Comparison of ENCODE assay signal across 1 cellular context in genomic region chr20:63000958-63001357, GRCh38.
TF ChIP-seq lines count a peak whose summit lies in the region.

No MANE protein-coding gene starts in this region.

TF ChIP-seq in WTC11, 78 proteins besides CTCF, POLR2A, EP300 and RAD21 (continued from another document):
- TF ChIP-seq, protein P1, sequence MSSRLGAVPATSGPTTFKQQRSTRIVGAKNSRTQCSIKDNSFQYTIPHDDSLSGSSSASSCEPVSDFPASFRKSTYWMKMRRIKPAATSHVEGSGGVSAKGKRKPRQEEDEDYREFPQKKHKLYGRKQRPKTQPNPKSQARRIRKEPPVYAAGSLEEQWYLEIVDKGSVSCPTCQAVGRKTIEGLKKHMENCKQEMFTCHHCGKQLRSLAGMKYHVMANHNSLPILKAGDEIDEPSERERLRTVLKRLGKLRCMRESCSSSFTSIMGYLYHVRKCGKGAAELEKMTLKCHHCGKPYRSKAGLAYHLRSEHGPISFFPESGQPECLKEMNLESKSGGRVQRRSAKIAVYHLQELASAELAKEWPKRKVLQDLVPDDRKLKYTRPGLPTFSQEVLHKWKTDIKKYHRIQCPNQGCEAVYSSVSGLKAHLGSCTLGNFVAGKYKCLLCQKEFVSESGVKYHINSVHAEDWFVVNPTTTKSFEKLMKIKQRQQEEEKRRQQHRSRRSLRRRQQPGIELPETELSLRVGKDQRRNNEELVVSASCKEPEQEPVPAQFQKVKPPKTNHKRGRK (CRISPR knock-in tag; IDR thresholded peaks at IDR 0.05; ENCODE audit: borderline replicate concordance) = no peak
- TF ChIP-seq, protein P2, sequence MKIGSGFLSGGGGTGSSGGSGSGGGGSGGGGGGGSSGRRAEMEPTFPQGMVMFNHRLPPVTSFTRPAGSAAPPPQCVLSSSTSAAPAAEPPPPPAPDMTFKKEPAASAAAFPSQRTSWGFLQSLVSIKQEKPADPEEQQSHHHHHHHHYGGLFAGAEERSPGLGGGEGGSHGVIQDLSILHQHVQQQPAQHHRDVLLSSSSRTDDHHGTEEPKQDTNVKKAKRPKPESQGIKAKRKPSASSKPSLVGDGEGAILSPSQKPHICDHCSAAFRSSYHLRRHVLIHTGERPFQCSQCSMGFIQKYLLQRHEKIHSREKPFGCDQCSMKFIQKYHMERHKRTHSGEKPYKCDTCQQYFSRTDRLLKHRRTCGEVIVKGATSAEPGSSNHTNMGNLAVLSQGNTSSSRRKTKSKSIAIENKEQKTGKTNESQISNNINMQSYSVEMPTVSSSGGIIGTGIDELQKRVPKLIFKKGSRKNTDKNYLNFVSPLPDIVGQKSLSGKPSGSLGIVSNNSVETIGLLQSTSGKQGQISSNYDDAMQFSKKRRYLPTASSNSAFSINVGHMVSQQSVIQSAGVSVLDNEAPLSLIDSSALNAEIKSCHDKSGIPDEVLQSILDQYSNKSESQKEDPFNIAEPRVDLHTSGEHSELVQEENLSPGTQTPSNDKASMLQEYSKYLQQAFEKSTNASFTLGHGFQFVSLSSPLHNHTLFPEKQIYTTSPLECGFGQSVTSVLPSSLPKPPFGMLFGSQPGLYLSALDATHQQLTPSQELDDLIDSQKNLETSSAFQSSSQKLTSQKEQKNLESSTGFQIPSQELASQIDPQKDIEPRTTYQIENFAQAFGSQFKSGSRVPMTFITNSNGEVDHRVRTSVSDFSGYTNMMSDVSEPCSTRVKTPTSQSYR (CRISPR knock-in tag; IDR thresholded peaks at IDR 0.05) = no peak
